ENCODE assay signal across 10 cellular contexts in the genomic region with DNA sequence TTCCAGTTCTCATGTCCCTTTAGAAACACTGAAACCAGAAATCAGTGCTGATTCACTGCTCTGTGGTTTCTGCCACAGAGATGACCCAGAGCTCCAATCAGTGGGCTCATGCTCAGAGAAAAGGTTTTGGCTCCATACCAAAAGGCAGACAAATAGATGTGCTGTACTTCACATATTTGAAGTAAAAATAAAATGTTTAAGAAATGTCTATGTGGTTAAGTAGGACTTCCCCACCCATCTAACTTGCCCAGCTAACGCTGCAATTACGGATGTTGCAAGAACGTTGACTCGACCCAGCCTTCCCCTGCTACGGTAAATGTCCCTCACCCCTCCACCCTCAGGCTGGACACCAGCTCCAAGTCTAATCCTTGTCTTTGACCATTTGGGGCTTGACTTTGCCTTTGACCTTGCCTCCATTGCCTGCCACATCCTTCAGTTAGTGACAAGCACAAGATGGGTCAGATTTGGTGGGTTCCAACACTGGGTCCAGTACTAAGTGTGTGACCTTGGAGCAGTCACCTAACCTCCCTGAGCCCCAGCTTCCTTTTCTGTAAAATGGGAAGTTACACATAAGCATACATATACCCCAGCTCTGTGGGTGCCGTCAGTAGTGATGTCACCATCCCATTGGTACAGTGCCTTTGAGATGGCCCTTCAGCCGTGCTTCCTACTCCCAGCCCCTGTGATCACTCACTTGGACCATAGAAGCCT.
DNase-seq lines count a peak whose midpoint lies in the region; ATAC-seq and TF ChIP-seq lines count a peak whose summit lies in the region.
"Had no signal": no experiment of that assay in that cellular context is flagged by ENCODE, and none has a peak within 500 bp of the region (broad histone marks: within the 10 kb centered on the region; RNA-seq: fewer than 3 reads in every experiment).

No MANE protein-coding gene starts in this region.

- 31% methylated on average over 6 of the region's 7 CpGs for WGBS in right lobe of liver (ENCODE audit: insufficient coverage, low coverage, low lambda C conversion rate, missing lambda C conversion rate)

- H3K9me3 ChIP-seq in right lobe of liver: no peaks in the 10 kb centered on the region
- no peaks in the 10 kb centered on the region for H3K9me3 ChIP-seq in effector memory CD4-positive, alpha-beta T cell (ENCODE audit: control insufficient read depth, low read length)

- no peaks in the 10 kb centered on the region for H3K36me3 ChIP-seq in ACC112 (ENCODE audit: insufficient read depth, low read length)
- H3K36me3 ChIP-seq in right lobe of liver: no peaks in the 10 kb centered on the region
- no peaks in the 10 kb centered on the region for H3K36me3 ChIP-seq in effector memory CD4-positive, alpha-beta T cell (ENCODE audit: control insufficient read depth, insufficient read depth, low read length)

- intact Hi-C loops in right lobe of liver (cut with DNase I): loop anchor here (5.0 kb wide), 2 partner anchors 380 to 395 kb away; no protein-coding TSS in a partner anchor

- peaks cover 30% of the 10 kb centered on the region for H3K4me1 ChIP-seq in ACC112 (ENCODE audit: control insufficient read depth, insufficient read depth, low read length, unreplicated experiment)
- peaks cover 0 to 13% (median 0%) of the 10 kb centered on the region in 4 donors for H3K4me1 ChIP-seq in right lobe of liver
- H3K4me1 ChIP-seq in effector memory CD4-positive, alpha-beta T cell (ENCODE audit: control insufficient read depth, insufficient read depth, low read length, poor library complexity, severe bottlenecking): peaks cover 11% of the 10 kb centered on the region

- DNase-seq in HT1080 (ENCODE audit: low read depth) (peak; percentile 97), brain pericyte (ENCODE audit: low read depth, low spot score) (peak; percentile 57), right lobe of liver (peak in 1 of 3 donors; percentile 59)
- no peak for DNase-seq in effector memory CD4-positive, alpha-beta T cell
- DNase-seq: activated CD4-positive, alpha-beta T cell treated with anti-CD3 and anti-CD28 coated beads, Interleukin-2, amount 50 U/mL, for 4 hours; DMS 273 treated with DMSO at 0.1 percent for 48 hours had no signal

- ATAC-seq in right lobe of liver (peak; percentile 17 to 46 (median 22)), GM18520 (IDR thresholded peaks at IDR 0.05; ENCODE audit: unreplicated experiment) (no peak), GM18861 (IDR thresholded peaks at IDR 0.05; ENCODE audit: unreplicated experiment) (no peak), HG03439 (IDR thresholded peaks at IDR 0.05; ENCODE audit: unreplicated experiment) (no peak)

- TF ChIP-seq POLR2A in right lobe of liver (IDR thresholded peaks at IDR 0.05): no peak

- H2AFZ ChIP-seq in ACC112 (ENCODE audit: low read length, unreplicated experiment): no peak overlapping the region

- no peaks in the 10 kb centered on the region for H3K79me2 ChIP-seq in ACC112 (ENCODE audit: control insufficient read depth, insufficient read depth, low read length, unreplicated experiment)

- no peak overlapping the region for H3K4me3 ChIP-seq in ACC112 (ENCODE audit: low read depth, low read length)
- H3K4me3 ChIP-seq in right lobe of liver: no peak overlapping the region
- H3K4me3 ChIP-seq in effector memory CD4-positive, alpha-beta T cell (ENCODE audit: insufficient read depth, low read depth, low read length, poor library complexity, severe bottlenecking): no peak overlapping the region

- no peak for TF ChIP-seq CTCF in right lobe of liver (IDR thresholded peaks at IDR 0.05)

- H3K27ac ChIP-seq in ACC112 (ENCODE audit: low read depth, low read length): peak overlapping the region; percentile 67
- peak overlapping the region in 1 of 3 donors; percentile 51 for H3K27ac ChIP-seq in right lobe of liver
- no peak overlapping the region for H3K27ac ChIP-seq in effector memory CD4-positive, alpha-beta T cell (ENCODE audit: insufficient read depth, low read length, poor library complexity, severe bottlenecking)

- H3K27me3 ChIP-seq in ACC112 (ENCODE audit: insufficient read depth, low read length) (peaks cover 12% of the 10 kb centered on the region), right lobe of liver (no peaks in the 10 kb centered on the region)
- peaks cover 13% of the 10 kb centered on the region for H3K27me3 ChIP-seq in effector memory CD4-positive, alpha-beta T cell (replicated peaks; ENCODE audit: control insufficient read depth, insufficient read depth, low read length, poor library complexity, severe bottlenecking)

Comparison
In these comparisons a context has a peak if more than half of its experiments do, and no peak if none do; other contexts are left out.
1. DNase-seq: peak in HT1080 (single experiment) and brain pericyte (single experiment); none in effector memory CD4-positive, alpha-beta T cell (0 of 3).
2. ATAC-seq: peak in right lobe of liver (4 of 4); none in GM18520 (single experiment), GM18861 (single experiment) and HG03439 (single experiment).